9 cellular contexts compared by ENCODE assay signal in genomic region chr3:134640872-134641470, GRCh38. TPM values are rescaled to one million over a fixed set of nuclear protein-coding genes. Genes with fewer than 3 reads are reported as not detected.
DNase-seq lines count a peak whose midpoint lies in the region; ATAC-seq and TF ChIP-seq lines count a peak whose summit lies in the region.
"Had no signal": no experiment of that assay in that cellular context is flagged by ENCODE, and none has a peak within 500 bp of the region (broad histone marks: within the 10 kb centered on the region; RNA-seq: fewer than 3 reads in every experiment).

No MANE protein-coding gene starts in this region.

- POLR2A ChIA-PET in BJ (lab: Charles Lee) = no interaction called here
- POLR2A ChIA-PET in CD8-positive, alpha-beta memory T cell (lab: Charles Lee) = no interaction called here

- H3K27ac Mint-ChIP-seq in CD8-positive, alpha-beta memory T cell = no peak overlapping the region
- H3K27ac Mint-ChIP-seq in T-helper 17 cell = no peak overlapping the region

- H3K4me3 Mint-ChIP-seq in CD8-positive, alpha-beta memory T cell = no peak overlapping the region
- no peak overlapping the region for H3K4me3 Mint-ChIP-seq in T-helper 17 cell

- H3K79me2 ChIP-seq in OCI-LY1 (ENCODE audit: insufficient read depth, low read length) = no peaks in the 10 kb centered on the region

- H3K4me2 ChIP-seq in OCI-LY1 (ENCODE audit: low read length) = no peak overlapping the region
- H3K4me2 ChIP-seq: KMS-11 had no signal

- CTCF ChIA-PET in BJ (lab: Yijun Ruan, JAX) = interaction anchor here (1.0 to 3.8 kb wide), 6 partner anchors 11 to 332 kb away, joined by 3 to 28 read pairs (median 7); no protein-coding TSS in a partner anchor
- CTCF ChIA-PET in CD8-positive, alpha-beta memory T cell (lab: Charles Lee) = no interaction called here

- peaks cover 0 to 1% (median 0%) of the 10 kb centered on the region in 3 donors for H3K36me3 Mint-ChIP-seq in CD8-positive, alpha-beta memory T cell
- no peaks in the 10 kb centered on the region for H3K36me3 Mint-ChIP-seq in T-helper 17 cell (ENCODE audit: low read depth)

- no peak for TF ChIP-seq EP300 in esophagus muscularis mucosa (IDR thresholded peaks at IDR 0.05)

- no peak overlapping the region for H2AFZ ChIP-seq in OCI-LY1 (ENCODE audit: low read length)

- no peaks in the 10 kb centered on the region for H3K9me2 ChIP-seq in OCI-LY1 (ENCODE audit: low read depth, low read length)

- WGBS in esophagus muscularis mucosa = 71% methylated on average over 4 of the region's 4 CpGs

- DNase-seq in BJ (ENCODE audit: low read depth) (no peak), esophagus muscularis mucosa (ENCODE audit: extremely low spot score) (no peak), renal cortical epithelial cell (ENCODE audit: low read depth) (peak; percentile 27), T-helper 17 cell (no peak)
- no peak for DNase-seq in CD8-positive, alpha-beta memory T cell

- H3K27ac ChIP-seq in OCI-LY1 (ENCODE audit: low read depth, low read length, poor library complexity, severe bottlenecking) = no peak overlapping the region
- no peak overlapping the region for H3K27ac ChIP-seq in esophagus muscularis mucosa (replicated peaks in 1 of 4)
- H3K27ac ChIP-seq in CD8-positive, alpha-beta memory T cell (ENCODE audit: low read depth, low read length) = no peak overlapping the region
- H3K27ac ChIP-seq: KMS-11 had no signal

- H3K9ac ChIP-seq in OCI-LY1 (ENCODE audit: low read length) = no peak overlapping the region
- H3K9ac ChIP-seq: KMS-11 had no signal

- H3K4me1 ChIP-seq in OCI-LY1 (ENCODE audit: insufficient read depth, low read length, severe bottlenecking) (no peaks in the 10 kb centered on the region), esophagus muscularis mucosa (peaks cover 0 to 9% (median 3%) of the 10 kb centered on the region in 4 donors)
- H3K4me1 ChIP-seq in CD8-positive, alpha-beta memory T cell (ENCODE audit: insufficient read depth, low read length) = no peaks in the 10 kb centered on the region

- H3K27me3 Mint-ChIP-seq in CD8-positive, alpha-beta memory T cell = no peaks in the 10 kb centered on the region
- peaks cover 25% of the 10 kb centered on the region for H3K27me3 Mint-ChIP-seq in T-helper 17 cell

- H3K36me3 ChIP-seq in BJ (ENCODE audit: control insufficient read depth, insufficient read depth, low read length) (no peaks in the 10 kb centered on the region), OCI-LY1 (ENCODE audit: insufficient read depth, low read length) (no peaks in the 10 kb centered on the region), esophagus muscularis mucosa (peaks cover 0 to 6% (median 0%) of the 10 kb centered on the region in 4 donors)
- H3K36me3 ChIP-seq in CD8-positive, alpha-beta memory T cell (ENCODE audit: insufficient read depth, low read length) = no peaks in the 10 kb centered on the region

- no peaks in the 10 kb centered on the region; the same call in none of the 2 replicates for H3K27me3 ChIP-seq in BJ (ENCODE audit: control insufficient read depth, insufficient read depth, low read length)
- H3K27me3 ChIP-seq in OCI-LY1 (ENCODE audit: insufficient read depth, low read length) = no peaks in the 10 kb centered on the region
- H3K27me3 ChIP-seq in esophagus muscularis mucosa = no peaks in the 10 kb centered on the region
- no peaks in the 10 kb centered on the region for H3K27me3 ChIP-seq in CD8-positive, alpha-beta memory T cell (ENCODE audit: insufficient read depth, low read length, poor library complexity, severe bottlenecking)

- no peaks in the 10 kb centered on the region for H4K20me1 ChIP-seq in OCI-LY1 (ENCODE audit: insufficient read depth, low read length)

- no peak for TF ChIP-seq POLR2A in esophagus muscularis mucosa (IDR thresholded peaks at IDR 0.05; ENCODE audit: low read depth)

- H3K4me3 ChIP-seq in BJ (ENCODE audit: low read depth, low read length) (no peak overlapping the region), OCI-LY1 (ENCODE audit: low read depth, low read length, poor library complexity, severe bottlenecking) (no peak overlapping the region), esophagus muscularis mucosa (no peak overlapping the region)
- no peak overlapping the region for H3K4me3 ChIP-seq in CD8-positive, alpha-beta memory T cell (ENCODE audit: low read length)

- ATAC-seq in GM21367 (IDR thresholded peaks at IDR 0.05; ENCODE audit: unreplicated experiment) (no peak), T-helper 17 cell (no peak)

- H3K4me1 Mint-ChIP-seq in CD8-positive, alpha-beta memory T cell = no peaks in the 10 kb centered on the region
- H3K4me1 Mint-ChIP-seq in T-helper 17 cell = no peaks in the 10 kb centered on the region

- H3K9me3 Mint-ChIP-seq in CD8-positive, alpha-beta memory T cell = no peaks in the 10 kb centered on the region

- intact Hi-C loops in esophagus muscularis mucosa (cut with DNase I) = no loop called here

- no peaks in the 10 kb centered on the region for H3F3A ChIP-seq in OCI-LY1 (ENCODE audit: insufficient read depth, low read length)

- TF ChIP-seq CTCF in BJ (IDR thresholded peaks at IDR 0.05; ENCODE audit: insufficient read depth, low read depth, low read length) (peak; percentile 71), GM12872 (IDR thresholded peaks at IDR 0.05; ENCODE audit: insufficient read depth, low read depth, low read length) (peak; percentile 58), OCI-LY1 (IDR thresholded peaks at IDR 0.05; ENCODE audit: low read length) (peak; percentile 68; the same call in 1 of the 2 replicates), esophagus muscularis mucosa (IDR thresholded peaks at IDR 0.05) (peak in 2 of 3 experiments; percentile 10 to 36)

- H3K9me3 ChIP-seq in OCI-LY1 (ENCODE audit: low read length) (no peaks in the 10 kb centered on the region), esophagus muscularis mucosa (no peaks in the 10 kb centered on the region), T-helper 17 cell (ENCODE audit: control insufficient read depth, low read length, poor library complexity, severe bottlenecking) (no peaks in the 10 kb centered on the region)
- H3K9me3 ChIP-seq in CD8-positive, alpha-beta memory T cell (ENCODE audit: low read length) = no peaks in the 10 kb centered on the region

RNA-seq across cellular contexts. Expression of gene KY, which starts 9.9 kb away (rescaled TPM):
- polyA plus RNA-seq in BJ (2011; rRNA removed) = 0.05 TPM in 1 of 2 replicates, not detected in the other
- polyA minus RNA-seq in BJ (2011; rRNA and poly(A)+ RNA removed) = not detected in 2 replicates
- 1 to 10 TPM in 2 of 4 donors, under 1 TPM in 2; 0.33 to 1.9 (median 0.81) TPM for total RNA-seq in esophagus muscularis mucosa
- total RNA-seq in renal cortical epithelial cell = 0.65 TPM in 1 of 2 replicates, not detected in the other
- not detected for total RNA-seq in CD8-positive, alpha-beta memory T cell
- 0.36 TPM for polyA plus RNA-seq in CD8-positive, alpha-beta memory T cell
- not detected for total RNA-seq in T-helper 17 cell
